Comparison of ENCODE assay signal across 17 cellular contexts in genomic region chr1:9442986-9443385, GRCh38.
DNase-seq lines count a peak whose midpoint lies in the region; ATAC-seq and TF ChIP-seq lines count a peak whose summit lies in the region.
"Had no signal": no experiment of that assay in that cellular context is flagged by ENCODE, and none has a peak within 500 bp of the region (broad histone marks: within the 10 kb centered on the region; RNA-seq: fewer than 3 reads in every experiment).

No MANE protein-coding gene starts in this region.

- peak overlapping the region; percentile 51 for H3K27ac ChIP-seq in RWPE2 (ENCODE audit: poor library complexity, severe bottlenecking)
- H3K27ac ChIP-seq in endodermal cell (ENCODE audit: low read depth, low read length) = peak overlapping the region; percentile 29
- no peak overlapping the region for H3K27ac ChIP-seq in neuronal stem cell (replicated peaks; ENCODE audit: low read length)
- peak overlapping the region; percentile 65 to 66 for H3K27ac ChIP-seq in tibial artery

- H2BK15ac ChIP-seq in neuronal stem cell (ENCODE audit: low read length) = peak overlapping the region; percentile 62

- H3K14ac ChIP-seq in neuronal stem cell (ENCODE audit: low read length) = no peak overlapping the region

- H3K4me3 Mint-ChIP-seq in endodermal cell = no peak overlapping the region
- H3K4me3 Mint-ChIP-seq: dendritic cell treated with granulocyte-macrophage colony-stimulating factor and Interleukin-4, amounts not matched to agents 40 ng/mL and 50 ng/mL, for 4 days; IgD-negative memory B cell; naive thymus-derived CD8-positive, alpha-beta T cell; T-helper 1 cell treated with Interleukin-12 subunit alpha and Interleukin-12 subunit beta and Interleukin-4 antibody, amounts not matched to agents 30 μg/mL and 1 μg/mL, for 36 hours had no signal

- H3K4ac ChIP-seq in neuronal stem cell (ENCODE audit: low read length) = no peak overlapping the region

- H3K9ac ChIP-seq in endodermal cell (ENCODE audit: extremely low read depth, low read length, poor library complexity, severe bottlenecking) = no peak overlapping the region
- no peak overlapping the region for H3K9ac ChIP-seq in neuronal stem cell (ENCODE audit: low read depth, low read length, poor library complexity)

- H4K91ac ChIP-seq in neuronal stem cell (ENCODE audit: low read depth, low read length, poor library complexity) = no peak overlapping the region

- H3K27me3 ChIP-seq in RWPE2 (ENCODE audit: insufficient read depth, poor library complexity, severe bottlenecking) (no peaks in the 10 kb centered on the region), endodermal cell (ENCODE audit: control insufficient read depth, insufficient read depth, low read length, poor library complexity, severe bottlenecking) (no peaks in the 10 kb centered on the region), neuronal stem cell (ENCODE audit: control insufficient read depth in 3 of 3, insufficient read depth in 3 of 3, low read depth in 1 of 3, low read length in 3 of 3) (peaks cover 0 to 37% (median 0%) of the 10 kb centered on the region in 3 experiments), tibial artery (no peaks in the 10 kb centered on the region)

- H3K27me3 Mint-ChIP-seq in endodermal cell (ENCODE audit: insufficient read depth) = no peaks in the 10 kb centered on the region

- no peak overlapping the region for H2AK5ac ChIP-seq in neuronal stem cell (ENCODE audit: low read depth, low read length)

- H2BK12ac ChIP-seq in neuronal stem cell (ENCODE audit: low read length) = no peak overlapping the region

- H3K4me1 ChIP-seq in RWPE2 (ENCODE audit: insufficient read depth, poor library complexity, severe bottlenecking) (peaks cover 21% of the 10 kb centered on the region), endodermal cell (ENCODE audit: control insufficient read depth, insufficient read depth, low read length) (peaks cover 10% of the 10 kb centered on the region), neuronal stem cell (ENCODE audit: control insufficient read depth in 2 of 2, insufficient read depth in 1 of 2, low read depth in 1 of 2, low read length in 2 of 2) (peaks cover 3 to 8% of the 10 kb centered on the region in 2 donors), tibial artery (peaks cover 0 to 68% (median 47%) of the 10 kb centered on the region in 4 donors)

- no peak overlapping the region for H3K4me2 ChIP-seq in neuronal stem cell (ENCODE audit: insufficient read depth, low read length, poor library complexity, severe bottlenecking)

- H3K9me3 Mint-ChIP-seq in endodermal cell = no peaks in the 10 kb centered on the region
- H3K9me3 Mint-ChIP-seq: dendritic cell treated with granulocyte-macrophage colony-stimulating factor and Interleukin-4, amounts not matched to agents 40 ng/mL and 50 ng/mL, for 4 days; IgD-negative memory B cell; naive thymus-derived CD8-positive, alpha-beta T cell; T-helper 1 cell treated with Interleukin-12 subunit alpha and Interleukin-12 subunit beta and Interleukin-4 antibody, amounts not matched to agents 30 μg/mL and 1 μg/mL, for 36 hours had no signal

- intact Hi-C loops in tibial artery (cut with DNase I; ENCODE audit: low total_unique reads) = no loop called here

- H3K36me3 ChIP-seq in RWPE2 (ENCODE audit: low read depth) (no peaks in the 10 kb centered on the region), endodermal cell (ENCODE audit: control insufficient read depth, insufficient read depth, low read length) (no peaks in the 10 kb centered on the region), neuronal stem cell (replicated peaks in 1 of 2; ENCODE audit: control insufficient read depth in 2 of 2, insufficient read depth in 2 of 2, low read length in 2 of 2) (no peaks in the 10 kb centered on the region), tibial artery (no peaks in the 10 kb centered on the region)

- H3K18ac ChIP-seq in neuronal stem cell (ENCODE audit: low read length) = no peak overlapping the region

- H3K27ac Mint-ChIP-seq in endodermal cell = no peak overlapping the region
- H3K27ac Mint-ChIP-seq: dendritic cell treated with granulocyte-macrophage colony-stimulating factor and Interleukin-4, amounts not matched to agents 40 ng/mL and 50 ng/mL, for 4 days; IgD-negative memory B cell; naive thymus-derived CD8-positive, alpha-beta T cell; T-helper 1 cell treated with Interleukin-12 subunit alpha and Interleukin-12 subunit beta and Interleukin-4 antibody, amounts not matched to agents 30 μg/mL and 1 μg/mL, for 36 hours had no signal

- H3K9me3 ChIP-seq in RWPE2 (ENCODE audit: severe bottlenecking) = no peaks in the 10 kb centered on the region
- H3K9me3 ChIP-seq in endodermal cell (ENCODE audit: control insufficient read depth, low read length) = no peaks in the 10 kb centered on the region
- H3K9me3 ChIP-seq in neuronal stem cell (replicated peaks in 1 of 2; ENCODE audit: control insufficient read depth in 2 of 2, insufficient read depth in 1 of 2, low read depth in 1 of 2, low read length in 2 of 2) = no peaks in the 10 kb centered on the region
- no peaks in the 10 kb centered on the region for H3K9me3 ChIP-seq in tibial artery

- no peaks in the 10 kb centered on the region for H3K79me1 ChIP-seq in neuronal stem cell (ENCODE audit: low read depth, low read length)

- H3K4me1 Mint-ChIP-seq in endodermal cell = peaks cover 31% of the 10 kb centered on the region
- H3K4me1 Mint-ChIP-seq: naive thymus-derived CD8-positive, alpha-beta T cell had no signal

- TF ChIP-seq CTCF in RWPE2 (IDR thresholded peaks at IDR 0.05; ENCODE audit: poor library complexity, severe bottlenecking) (no peak), endodermal cell (conservative IDR thresholded peaks at IDR 0.05) (no peak), tibial artery (IDR thresholded peaks at IDR 0.05) (no peak)

- no peak for ATAC-seq in RWPE2 (ENCODE audit: low read depth)
- ATAC-seq: naive thymus-derived CD8-positive, alpha-beta T cell had no signal

- WGBS in endodermal cell (ENCODE audit: insufficient coverage in 1 of 2, insufficient read length in 1 of 2), 2 experiments = 98 to 100% methylated on average over 2 to 3 of the region's 3 CpGs
- WGBS in neuronal stem cell (ENCODE audit: extremely low coverage in 2 of 2, insufficient read length in 2 of 2, insufficient replicate concordance in 1 of 2), 2 donors = no CpG with 5 or more reads among the region's 3 CpGs

- H2AFZ ChIP-seq in neuronal stem cell (ENCODE audit: low read length) = no peak overlapping the region

- H3K23ac ChIP-seq in neuronal stem cell (ENCODE audit: low read depth, low read length, poor library complexity) = no peak overlapping the region

- no peak overlapping the region for H2BK5ac ChIP-seq in neuronal stem cell (ENCODE audit: low read length)

- H3K4me3 ChIP-seq in RWPE2 (ENCODE audit: severe bottlenecking) = no peak overlapping the region
- H3K4me3 ChIP-seq in endodermal cell (ENCODE audit: low read length) = no peak overlapping the region
- H3K4me3 ChIP-seq in neuronal stem cell (ENCODE audit: low read length in 2 of 2) = no peak overlapping the region
- H3K4me3 ChIP-seq in tibial artery = no peak overlapping the region
- H3K4me3 ChIP-seq: lung had no signal

- no peaks in the 10 kb centered on the region for H3K36me3 Mint-ChIP-seq in endodermal cell (ENCODE audit: low read depth)
- H3K36me3 Mint-ChIP-seq: IgD-negative memory B cell; naive thymus-derived CD8-positive, alpha-beta T cell had no signal

- H4K8ac ChIP-seq in neuronal stem cell (ENCODE audit: low read depth, low read length) = no peak overlapping the region

- no peak overlapping the region for H2BK120ac ChIP-seq in neuronal stem cell (ENCODE audit: low read depth, low read length)

- DNase-seq in RWPE2 (ENCODE audit: low spot score) = no peak
- no peak for DNase-seq in endodermal cell
- DNase-seq in neuronal stem cell (ENCODE audit: low spot score) = no peak
- no peak for DNase-seq in tibial artery
- DNase-seq in DMS153 (lab: John Stamatoyannopoulos, UW) = no peak
- no peak for DNase-seq in UCSD-AML1 (lab: John Stamatoyannopoulos, UW; ENCODE audit: unreplicated experiment)
- DNase-seq in DMS79 treated with DMSO at 0.1 percent for 48 hours (lab: John Stamatoyannopoulos, UW) = no peak
- DNase-seq: activated CD4-positive, alpha-beta T cell treated with anti-CD3 and anti-CD28 coated beads, Interleukin-2, amount 50 U/mL, for 48 hours; activated naive CD4-positive, alpha-beta T cell treated with Interleukin-2 at 50 U/mL for 16 hours; naive thymus-derived CD8-positive, alpha-beta T cell; NCI-H1694 treated with DMSO at 0.1 percent for 48 hours; SIG-M5; stimulated activated naive CD4-positive, alpha-beta T cell had no signal
